ENCODE assay signal across 37 cellular contexts in genomic region chr12:30399859-30400258, GRCh38.
"Had no signal": no experiment of that assay in that cellular context is flagged by ENCODE, and none has a peak within 500 bp of the region (broad histone marks: within the 10 kb centered on the region; RNA-seq: fewer than 3 reads in every experiment).

No MANE protein-coding gene starts in this region.

- H3K4me3 ChIP-seq: MG63 had no signal

- H3K9me3 ChIP-seq: MG63 had no signal

- H3K27me3 ChIP-seq: MG63 had no signal

- H3K36me3 ChIP-seq: MG63 had no signal

- DNase-seq: Karpas-422, Kasumi-1, KG1, MG63, MM.1S, MV-4-11, NCI-H1048, NCI-H1092, NCI-H1092 treated with DMSO at 0.1 percent for 48 hours, NCI-H1105, NCI-H1105 treated with DMSO at 0.1 percent for 48 hours, NCI-H1417, NCI-H1417 treated with DMSO at 0.1 percent for 48 hours, NCI-H1436, NCI-H1436 treated with DMSO at 0.1 percent for 48 hours, NCI-H146, NCI-H1694, NCI-H1694 treated with DMSO at 0.1 percent for 48 hours, NCI-H187, NCI-H187 treated with DMSO at 0.1 percent for 48 hours, NCI-H1930, NCI-H2029, NCI-H2029 treated with DMSO at 0.1 percent for 48 hours, NCI-H2081, NCI-H2081 treated with DMSO at 0.1 percent for 48 hours, NCI-H2107, NCI-H2171, NCI-H2171 treated with DMSO at 0.1 percent for 48 hours, NCI-H2227 treated with DMSO at 0.1 percent for 48 hours, NCI-H226, NCI-H345, NCI-H446, NCI-H446 treated with DMSO at 0.1 percent for 48 hours, NCI-H510A, NCI-H510A treated with DMSO at 0.1 percent for 48 hours, NCI-H524 had no signal

- H3K4me2 ChIP-seq: KMS-11 had no signal

- H3K9ac ChIP-seq: KMS-11 had no signal

- H3K27ac ChIP-seq: KMS-11 had no signal
